ENCODE assay signal across 8 cellular contexts in genomic region chr15:92733934-92734521, GRCh38.
DNase-seq lines count a peak whose midpoint lies in the region; ATAC-seq and TF ChIP-seq lines count a peak whose summit lies in the region.

No MANE protein-coding gene starts in this region.

- intact Hi-C loops in Right ventricle myocardium inferior (cut with DNase I), result no loop called here
- intact Hi-C loops in cardiac septum (cut with DNase I), result no loop called here

- peak; percentile 74 for ATAC-seq in Right ventricle myocardium inferior
- ATAC-seq in foreskin keratinocyte, result peak; percentile 84
- ATAC-seq in activated CD4-positive, CD25-positive, alpha-beta regulatory T cell treated with anti-CD3 and anti-CD28 coated beads, Interleukin-2, amount 50 U/mL, for 24 hours, result no peak
- ATAC-seq in HG03520 (IDR thresholded peaks at IDR 0.05; ENCODE audit: unreplicated experiment), result no peak

- no peak for DNase-seq in Right ventricle myocardium inferior (ENCODE audit: missing footprints)
- no peak for DNase-seq in cardiac septum (ENCODE audit: low spot score)
- DNase-seq in activated T-cell treated with anti-CD3 and anti-CD28 coated beads, Interleukin-2, amount 50 U/mL, for 48 hours, result peak; percentile 48 to 52
- no peak for DNase-seq in foreskin keratinocyte
- peak in 42 of 56 donors; percentile 2 to 71 (median 32) for DNase-seq in nucleus accumbens (lab: John Stamatoyannopoulos, UW)
- DNase-seq in NCI-H510A (lab: John Stamatoyannopoulos, UW), result no peak

- no peaks in the 10 kb centered on the region for H3K27me3 ChIP-seq in foreskin keratinocyte

- no peak for TF ChIP-seq CTCF in foreskin keratinocyte (conservative IDR thresholded peaks at IDR 0.05)

- H3K27ac ChIP-seq in foreskin keratinocyte, result no peak overlapping the region

- no peaks in the 10 kb centered on the region for H3K4me1 ChIP-seq in foreskin keratinocyte

Comparison
In these comparisons a context has a peak if more than half of its experiments do, and no peak if none do; other contexts are left out.
1. ATAC-seq: peak in Right ventricle myocardium inferior (single experiment) and foreskin keratinocyte (single experiment); none in activated CD4-positive, CD25-positive, alpha-beta regulatory T cell treated with anti-CD3 and anti-CD28 coated beads, Interleukin-2, amount 50 U/mL, for 24 hours (0 of 2) and HG03520 (single experiment).
2. DNase-seq: peak in activated T-cell treated with anti-CD3 and anti-CD28 coated beads, Interleukin-2, amount 50 U/mL, for 48 hours (2 of 2) and nucleus accumbens (42 of 56); none in Right ventricle myocardium inferior (single experiment), cardiac septum (single experiment), foreskin keratinocyte (0 of 2) and NCI-H510A (single experiment).